ENCODE assay signal across 17 cellular contexts in the genomic region with DNA sequence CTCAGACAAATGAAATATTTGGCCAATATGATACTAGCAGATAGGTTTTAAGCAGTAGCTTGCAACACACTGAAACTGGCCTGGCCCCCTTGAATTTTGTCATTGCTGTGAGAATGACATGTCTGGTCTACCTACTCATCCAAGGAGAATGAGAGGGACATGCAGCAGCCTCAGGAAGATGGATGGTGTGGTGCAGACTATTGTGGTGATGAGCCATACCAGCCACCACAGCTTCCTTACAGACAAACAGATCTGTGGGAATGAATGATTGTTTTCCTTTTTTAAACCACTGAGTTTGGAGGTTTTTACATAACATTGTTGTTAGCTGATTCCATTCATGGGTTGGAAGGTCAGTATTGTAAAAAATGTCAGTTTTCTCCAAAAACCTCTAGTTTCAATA.
DNase-seq lines count a peak whose midpoint lies in the region; FAIRE-seq and TF ChIP-seq lines count a peak whose summit lies in the region.
"Had no signal": no experiment of that assay in that cellular context is flagged by ENCODE, and none has a peak within 500 bp of the region (broad histone marks: within the 10 kb centered on the region; RNA-seq: fewer than 3 reads in every experiment).

No MANE protein-coding gene starts in this region.

- H3K9me2 ChIP-seq in GM23248 (ENCODE audit: insufficient read depth): no peaks in the 10 kb centered on the region

- H3K56ac ChIP-seq in H9 (ENCODE audit: insufficient read length, low read depth, low read length): no peak overlapping the region

- peak; percentile 79 for DNase-seq in AG10803 (ENCODE audit: low read depth)
- peak; percentile 80 for DNase-seq in GM23248
- DNase-seq in astrocyte (ENCODE audit: low read depth): peak; percentile 96
- peak; percentile 48 for DNase-seq in skeletal muscle cell (ENCODE audit: low read depth)
- no peak for DNase-seq in substantia nigra (lab: John Stamatoyannopoulos, UW)
- DNase-seq in NCI-H1436 (lab: John Stamatoyannopoulos, UW): no peak
- no peak for DNase-seq in H9
- no peak for DNase-seq in activated CD4-positive, alpha-beta T cell treated with anti-CD3 and anti-CD28 coated beads, Interleukin-2, amount 10 ng/mL, durations not matched to agents 24 days and 14 days
- DNase-seq: Calu3, GF-D8, NCI-H1436 treated with DMSO at 0.1 percent for 48 hours, NCI-H2029 treated with DMSO at 0.1 percent for 48 hours, NCI-H524, SW 1271 had no signal

- H3K36me3 ChIP-seq in GM23248 (ENCODE audit: low read depth) (no peaks in the 10 kb centered on the region), astrocyte (ENCODE audit: insufficient read depth, low read length) (no peaks in the 10 kb centered on the region)

- H3K27ac Mint-ChIP-seq in astrocyte (ENCODE audit: unreplicated experiment) (peak overlapping the region; percentile 15), H9 (no peak overlapping the region)
- H3K27ac Mint-ChIP-seq in activated CD4-positive, alpha-beta T cell treated with anti-CD3 and anti-CD28 coated beads, Interleukin-2, amount 10 ng/mL, durations not matched to agents 24 days and 14 days: no peak overlapping the region

- H3K4me1 Mint-ChIP-seq in astrocyte (ENCODE audit: low read depth, unreplicated experiment) (peaks cover 14% of the 10 kb centered on the region), H9 (no peaks in the 10 kb centered on the region)
- H3K4me1 Mint-ChIP-seq in activated CD4-positive, alpha-beta T cell treated with anti-CD3 and anti-CD28 coated beads, Interleukin-2, amount 10 ng/mL, durations not matched to agents 24 days and 14 days: no peaks in the 10 kb centered on the region

- H3K9ac ChIP-seq in GM23248: no peak overlapping the region
- H3K9ac ChIP-seq in astrocyte (ENCODE audit: low read length): no peak overlapping the region
- H3K9ac ChIP-seq in H9 (ENCODE audit: extremely low read depth, insufficient read length, low read length): no peak overlapping the region

- H3K9me3 Mint-ChIP-seq in astrocyte (ENCODE audit: unreplicated experiment) (peaks cover 4% of the 10 kb centered on the region), H9 (peaks cover 2 to 5% of the 10 kb centered on the region in 2 experiments; a peak in 3 of 5 replicates)
- no peaks in the 10 kb centered on the region for H3K9me3 Mint-ChIP-seq in activated CD4-positive, alpha-beta T cell treated with anti-CD3 and anti-CD28 coated beads, Interleukin-2, amount 10 ng/mL, durations not matched to agents 24 days and 14 days

- H3K4me3 Mint-ChIP-seq in astrocyte (ENCODE audit: unreplicated experiment) (no peak overlapping the region), H9 (no peak overlapping the region)
- H3K4me3 Mint-ChIP-seq in activated CD4-positive, alpha-beta T cell treated with anti-CD3 and anti-CD28 coated beads, Interleukin-2, amount 10 ng/mL, durations not matched to agents 24 days and 14 days: no peak overlapping the region

- H2BK5ac ChIP-seq in H9 (ENCODE audit: insufficient read length, low read length): no peak overlapping the region

- no peak overlapping the region for H3K14ac ChIP-seq in H9 (ENCODE audit: insufficient read depth, low read length)

- no peaks in the 10 kb centered on the region for H3K36me3 Mint-ChIP-seq in astrocyte (ENCODE audit: low read depth, unreplicated experiment)
- no peaks in the 10 kb centered on the region for H3K36me3 Mint-ChIP-seq in H9 (ENCODE audit: insufficient read depth in 1 of 3, low read depth in 3 of 3)
- no peaks in the 10 kb centered on the region for H3K36me3 Mint-ChIP-seq in activated CD4-positive, alpha-beta T cell treated with anti-CD3 and anti-CD28 coated beads, Interleukin-2, amount 10 ng/mL, durations not matched to agents 24 days and 14 days (ENCODE audit: low read depth)

- H2BK15ac ChIP-seq in H9 (ENCODE audit: low read depth, low read length): no peak overlapping the region

- no peak overlapping the region for H2BK12ac ChIP-seq in H9 (ENCODE audit: insufficient read length, low read depth, low read length)

- no peak overlapping the region for H2AK5ac ChIP-seq in H9 (ENCODE audit: insufficient read length, low read length)

- no peak overlapping the region for H3K23ac ChIP-seq in H9 (ENCODE audit: insufficient read length, low read depth, low read length)

- no peaks in the 10 kb centered on the region for H3K79me2 ChIP-seq in GM23248 (ENCODE audit: insufficient read depth)
- no peaks in the 10 kb centered on the region for H3K79me2 ChIP-seq in astrocyte (ENCODE audit: insufficient read depth, low read length)
- H3K79me2 ChIP-seq in H9 (ENCODE audit: insufficient read depth, low read length): no peaks in the 10 kb centered on the region

- H3K27me3 Mint-ChIP-seq in astrocyte (ENCODE audit: low read depth, unreplicated experiment) (no peaks in the 10 kb centered on the region), H9 (ENCODE audit: low read depth) (no peaks in the 10 kb centered on the region)
- no peaks in the 10 kb centered on the region for H3K27me3 Mint-ChIP-seq in activated CD4-positive, alpha-beta T cell treated with anti-CD3 and anti-CD28 coated beads, Interleukin-2, amount 10 ng/mL, durations not matched to agents 24 days and 14 days

- TF ChIP-seq CTCF in AG10803 (conservative IDR thresholded peaks at IDR 0.05; ENCODE audit: low read length) (no peak), astrocyte (IDR thresholded peaks at IDR 0.05; ENCODE audit: insufficient read depth, low read depth, low read length) (no peak), H9 (conservative IDR thresholded peaks at IDR 0.05) (no peak)

- no peak overlapping the region for H4K91ac ChIP-seq in H9 (ENCODE audit: insufficient read length, low read depth, low read length)

- no peaks in the 10 kb centered on the region for H3K79me1 ChIP-seq in H9 (ENCODE audit: insufficient read depth, low read depth, low read length, poor library complexity, severe bottlenecking)

- intact Hi-C loops in activated CD4-positive, alpha-beta T cell treated with anti-CD3 and anti-CD28 coated beads, Interleukin-2, amount 10 ng/mL, durations not matched to agents 24 days and 14 days (cut with micrococcal nuclease): no loop called here

- H2AFZ ChIP-seq in GM23248 (no peak overlapping the region), astrocyte (ENCODE audit: low read depth, low read length) (no peak overlapping the region), H9 (ENCODE audit: low read length) (no peak overlapping the region)

- no peak overlapping the region for H3T11ph ChIP-seq in H9 (ENCODE audit: low read length)

- no peak overlapping the region for H4K5ac ChIP-seq in H9 (ENCODE audit: insufficient read length, low read depth, low read length)

- no peak overlapping the region for H4K8ac ChIP-seq in H9 (replicated peaks; ENCODE audit: insufficient read length, low read depth, low read length)

- H3K4me1 ChIP-seq in GM23248 (ENCODE audit: insufficient read depth): peaks cover 32% of the 10 kb centered on the region
- peaks cover 3% of the 10 kb centered on the region for H3K4me1 ChIP-seq in astrocyte (ENCODE audit: insufficient read depth, low read length)
- no peaks in the 10 kb centered on the region for H3K4me1 ChIP-seq in H9 (ENCODE audit: insufficient read depth, low read length)
- H3K4me1 ChIP-seq: A549 had no signal

- H2BK120ac ChIP-seq in H9 (ENCODE audit: low read depth, low read length, poor library complexity, severe bottlenecking): no peak overlapping the region

- in situ Hi-C loops in GM23248 (cut with MboI): no loop called here

- no peaks in the 10 kb centered on the region for H3K27me3 ChIP-seq in GM23248 (replicated peaks; ENCODE audit: insufficient read depth)
- H3K27me3 ChIP-seq in astrocyte (ENCODE audit: insufficient read depth, low read length): no peaks in the 10 kb centered on the region
- no peaks in the 10 kb centered on the region for H3K27me3 ChIP-seq in H9 (ENCODE audit: insufficient read depth, low read length)

- no peak overlapping the region for H3K4ac ChIP-seq in H9 (ENCODE audit: low read depth, low read length)

- H4K20me1 ChIP-seq in GM23248 (ENCODE audit: insufficient read depth) (no peaks in the 10 kb centered on the region), astrocyte (ENCODE audit: insufficient read depth, low read length) (no peaks in the 10 kb centered on the region), H9 (ENCODE audit: control insufficient read depth, insufficient read depth, insufficient read length) (no peaks in the 10 kb centered on the region)

- H3K27ac ChIP-seq in GM23248: peak overlapping the region; percentile 48
- no peak overlapping the region for H3K27ac ChIP-seq in astrocyte (ENCODE audit: low read depth, low read length)
- H3K27ac ChIP-seq in substantia nigra (ENCODE audit: low read depth, low read length, poor library complexity, severe bottlenecking): no peak overlapping the region
- no peak overlapping the region for H3K27ac ChIP-seq in H9 (ENCODE audit: insufficient read length, low read depth, low read length)
- H3K27ac ChIP-seq: A549, HL-60 had no signal

- no peak overlapping the region for H3K18ac ChIP-seq in H9 (ENCODE audit: insufficient read length, low read depth, low read length)

- no peak overlapping the region for H2BK20ac ChIP-seq in H9 (ENCODE audit: low read depth, low read length, poor library complexity, severe bottlenecking)

- no peak overlapping the region for H3K4me3 ChIP-seq in AG10803 (ENCODE audit: low read length)
- no peak overlapping the region for H3K4me3 ChIP-seq in GM23248
- no peak overlapping the region for H3K4me3 ChIP-seq in astrocyte (ENCODE audit: insufficient read depth, low read depth, low read length)
- H3K4me3 ChIP-seq in skeletal muscle cell (ENCODE audit: low read depth, low read length): no peak overlapping the region
- H3K4me3 ChIP-seq: A549, K562 had no signal

- peaks cover 10% of the 10 kb centered on the region; the same call in 1 of the 2 replicates for H3F3A ChIP-seq in GM23248 (ENCODE audit: insufficient read depth)

- peak; percentile 88 for FAIRE-seq in astrocyte (lab: Jason Lieb, UNC)
- FAIRE-seq: A549, K562 had no signal

- H3K4me2 ChIP-seq in GM23248 (ENCODE audit: unreplicated experiment) (peak overlapping the region; percentile 52), astrocyte (ENCODE audit: low read length) (peak overlapping the region; percentile 32), H9 (ENCODE audit: insufficient read depth, insufficient read length, low read length) (no peak overlapping the region)
- H3K4me2 ChIP-seq: A549 had no signal

- H3K23me2 ChIP-seq in H9 (ENCODE audit: insufficient read length, low read depth, low read length, poor library complexity, severe bottlenecking): no peaks in the 10 kb centered on the region

- no peaks in the 10 kb centered on the region for H3K9me3 ChIP-seq in GM23248 (ENCODE audit: low read depth)
- H3K9me3 ChIP-seq in astrocyte (ENCODE audit: insufficient read depth, low read depth, low read length): no peaks in the 10 kb centered on the region
- no peaks in the 10 kb centered on the region for H3K9me3 ChIP-seq in H9 (ENCODE audit: control insufficient read depth, low read depth, low read length)
- H3K9me3 ChIP-seq: A549 had no signal

Comparison
In these comparisons a context has a peak if more than half of its experiments do, and no peak if none do; other contexts are left out.
1. DNase-seq: peak in AG10803 (single experiment), GM23248 (single experiment), astrocyte (single experiment) and skeletal muscle cell (single experiment); none in substantia nigra (0 of 49), NCI-H1436 (single experiment), H9 (single experiment) and activated CD4-positive, alpha-beta T cell treated with anti-CD3 and anti-CD28 coated beads, Interleukin-2, amount 10 ng/mL, durations not matched to agents 24 days and 14 days (single experiment).